8 cellular contexts compared by ENCODE assay signal in the genomic region with DNA sequence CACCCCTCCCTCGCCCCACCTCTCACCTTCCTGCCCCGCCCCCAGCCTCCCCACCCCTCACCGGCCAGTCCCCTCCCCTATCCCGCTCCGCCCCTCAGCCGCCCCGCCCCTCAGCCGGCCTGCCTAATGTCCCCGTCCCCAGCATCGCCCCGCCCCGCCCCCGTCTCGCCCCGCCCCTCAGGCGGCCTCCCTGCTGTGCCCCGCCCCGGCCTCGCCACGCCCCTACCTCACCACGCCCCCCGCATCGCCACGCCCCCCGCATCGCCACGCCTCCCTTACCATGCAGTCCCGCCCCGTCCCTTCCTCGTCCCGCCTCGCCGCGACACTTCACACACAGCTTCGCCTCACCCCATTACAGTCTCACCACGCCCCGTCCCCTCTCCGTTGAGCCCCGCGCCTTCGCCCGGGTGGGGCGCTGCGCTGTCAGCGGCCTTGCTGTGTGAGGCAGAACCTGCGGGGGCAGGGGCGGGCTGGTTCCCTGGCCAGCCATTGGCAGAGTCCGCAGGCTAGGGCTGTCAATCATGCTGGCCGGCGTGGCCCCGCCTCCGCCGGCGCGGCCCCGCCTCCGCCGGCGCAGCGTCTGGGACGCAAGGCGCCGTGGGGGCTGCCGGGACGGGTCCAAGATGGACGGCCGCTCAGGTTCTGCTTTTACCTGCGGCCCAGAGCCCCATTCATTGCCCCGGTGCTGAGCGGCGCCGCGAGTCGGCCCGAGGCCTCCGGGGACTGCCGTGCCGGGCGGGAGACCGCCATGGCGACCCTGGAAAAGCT. TPM values are rescaled to one million over a fixed set of nuclear protein-coding genes. Genes with fewer than 3 reads are reported as not detected.
A peak's percentile ranks its signal among the peaks of the same experiment; 100 is the strongest.
DNase-seq lines count a peak whose midpoint lies in the region; ATAC-seq and TF ChIP-seq lines count a peak whose summit lies in the region.

A gene (plus strand): TSS at position 604 of the 768 bp plus-strand sequence. CDS start 145 bp downstream, at position 749.
A gene (minus strand): TSS at position 461 of the 768 bp plus-strand sequence.

- H3K9me3 Mint-ChIP-seq in activated T-helper 17 cell treated with anti-CD3 and anti-CD28 coated beads, Interleukin-2, amount 50 U/mL, for 72 hours = no peaks in the 10 kb centered on the region
- no peaks in the 10 kb centered on the region for H3K9me3 Mint-ChIP-seq in natural killer cell
- no peaks in the 10 kb centered on the region for H3K9me3 Mint-ChIP-seq in stimulated activated naive B cell treated with anti-CD40 and anti-IgM and Interleukin-4, amounts not matched to agents 10 μg/mL and 1 μg/mL and 100 μg/mL, for 72 hours

- peak within 1 kb of the TSS; percentile 87 for H3K27ac Mint-ChIP-seq in activated T-helper 17 cell treated with anti-CD3 and anti-CD28 coated beads, Interleukin-2, amount 50 U/mL, for 72 hours
- peak within 1 kb of the TSS; percentile 77 to 92 for H3K27ac Mint-ChIP-seq in natural killer cell
- peak within 1 kb of the TSS; percentile 99 for H3K27ac Mint-ChIP-seq in stimulated activated naive B cell treated with anti-CD40 and anti-IgM and Interleukin-4, amounts not matched to agents 10 μg/mL and 1 μg/mL and 100 μg/mL, for 72 hours

- peaks cover 4% of the 10 kb centered on the region for H3K36me3 Mint-ChIP-seq in activated T-helper 17 cell treated with anti-CD3 and anti-CD28 coated beads, Interleukin-2, amount 50 U/mL, for 72 hours (ENCODE audit: low read depth)
- no peaks in the 10 kb centered on the region for H3K36me3 Mint-ChIP-seq in natural killer cell
- peaks cover 25 to 36% of the 10 kb centered on the region in 2 donors for H3K36me3 Mint-ChIP-seq in stimulated activated naive B cell treated with anti-CD40 and anti-IgM and Interleukin-4, amounts not matched to agents 10 μg/mL and 1 μg/mL and 100 μg/mL, for 72 hours

- H3K4me3 Mint-ChIP-seq in activated T-helper 17 cell treated with anti-CD3 and anti-CD28 coated beads, Interleukin-2, amount 50 U/mL, for 72 hours = peak within 1 kb of the TSS; percentile 89
- peak within 1 kb of the TSS; percentile 89 for H3K4me3 Mint-ChIP-seq in natural killer cell
- H3K4me3 Mint-ChIP-seq in stimulated activated naive B cell treated with anti-CD40 and anti-IgM and Interleukin-4, amounts not matched to agents 10 μg/mL and 1 μg/mL and 100 μg/mL, for 72 hours = peak within 1 kb of the TSS; percentile 88 to 93

- no peaks in the 10 kb centered on the region for H3K27me3 Mint-ChIP-seq in activated T-helper 17 cell treated with anti-CD3 and anti-CD28 coated beads, Interleukin-2, amount 50 U/mL, for 72 hours
- H3K27me3 Mint-ChIP-seq in natural killer cell (ENCODE audit: low read depth in 2 of 2) = no peaks in the 10 kb centered on the region
- no peaks in the 10 kb centered on the region for H3K27me3 Mint-ChIP-seq in stimulated activated naive B cell treated with anti-CD40 and anti-IgM and Interleukin-4, amounts not matched to agents 10 μg/mL and 1 μg/mL and 100 μg/mL, for 72 hours

- intact Hi-C loops in natural killer cell (cut with micrococcal nuclease) = loop anchor here (1.0 kb wide), 1 partner anchor 27 kb away; no protein-coding TSS in a partner anchor

- no peak for TF ChIP-seq CTCF in natural killer cell (IDR thresholded peaks at IDR 0.05)

- ATAC-seq in activated T-helper 17 cell treated with anti-CD3 and anti-CD28 coated beads, Interleukin-2, amount 50 U/mL, for 72 hours (replicated peaks) = peak; percentile 90
- peak; percentile 82 to 92 (median 85) for ATAC-seq in natural killer cell
- peak; percentile 79 to 83 for ATAC-seq in stimulated activated naive B cell treated with anti-CD40 and anti-IgM and Interleukin-4, amounts not matched to agents 10 μg/mL and 1 μg/mL and 100 μg/mL, for 72 hours (replicated peaks)

- DNase-seq in EH (ENCODE audit: low read depth) (peak; percentile 93), GOT3 (lab: John Stamatoyannopoulos, UW) (peak; percentile 97), Kasumi-1 (lab: John Stamatoyannopoulos, UW) (peak; percentile 72 to 86), RPMI7951 (ENCODE audit: low read depth) (peak; percentile 85), fibroblast of peridontal ligament (ENCODE audit: extremely low read depth) (peak; percentile 93), natural killer cell (peak; percentile 90)
- DNase-seq in stimulated activated naive B cell treated with anti-CD40 and anti-IgM and Interleukin-4, amounts not matched to agents 10 μg/mL and 1 μg/mL and 100 μg/mL, for 72 hours = peak; percentile 95

- peaks cover 13% of the 10 kb centered on the region for H3K4me1 Mint-ChIP-seq in activated T-helper 17 cell treated with anti-CD3 and anti-CD28 coated beads, Interleukin-2, amount 50 U/mL, for 72 hours
- H3K4me1 Mint-ChIP-seq in natural killer cell = peaks cover 20 to 22% of the 10 kb centered on the region in 2 donors
- peaks cover 22 to 33% of the 10 kb centered on the region in 2 donors for H3K4me1 Mint-ChIP-seq in stimulated activated naive B cell treated with anti-CD40 and anti-IgM and Interleukin-4, amounts not matched to agents 10 μg/mL and 1 μg/mL and 100 μg/mL, for 72 hours

RNA-seq across cellular contexts. Expression of the first gene that starts in this region (rescaled TPM):
- total RNA-seq in RPMI7951 (2014; rRNA removed; shearing (Covaris generic)) = 11.7 and 19.6 TPM in 2 replicates
- 10 to 100 TPM; 58.2 to 63.4 TPM for total RNA-seq in activated T-helper 17 cell treated with anti-CD3 and anti-CD28 coated beads, Interleukin-2, amount 50 U/mL, for 72 hours
- total RNA-seq in natural killer cell = 100 to 1,000 TPM; 132 to 175 (median 165) TPM

RNA-seq across cellular contexts. Expression of the second gene that starts in this region (rescaled TPM):
- total RNA-seq in RPMI7951 (2014; rRNA removed; shearing (Covaris generic)) = not detected in 2 replicates
- not detected for total RNA-seq in activated T-helper 17 cell treated with anti-CD3 and anti-CD28 coated beads, Interleukin-2, amount 50 U/mL, for 72 hours
- not detected for total RNA-seq in natural killer cell

Comparison
In these comparisons a context has a peak if more than half of its experiments do, and no peak if none do; other contexts are left out.
1. Peak in every context shown above with its lines: DNase-seq and ATAC-seq.